In genomic region chr1:17168480-17168878, GRCh38 we compare ENCODE assay signal across 16 cellular contexts. TPM values are rescaled to one million over a fixed set of nuclear protein-coding genes. Genes with fewer than 3 reads are reported as not detected.
DNase-seq lines count a peak whose midpoint lies in the region; ATAC-seq, FAIRE-seq and TF ChIP-seq lines count a peak whose summit lies in the region.
"Had no signal": no experiment of that assay in that cellular context is flagged by ENCODE, and none has a peak within 500 bp of the region (broad histone marks: within the 10 kb centered on the region; RNA-seq: fewer than 3 reads in every experiment).

No MANE protein-coding gene starts in this region.

- peaks cover 33% of the 10 kb centered on the region for H3K4me1 ChIP-seq in mesodermal cell (ENCODE audit: control insufficient read depth, insufficient read depth, low read length, poor library complexity, severe bottlenecking)
- H3K4me1 ChIP-seq: parathyroid adenoma, Peyer's patch had no signal

- no peak for ATAC-seq in activated naive CD8-positive, alpha-beta T cell treated with anti-CD3 and anti-CD28 coated beads, Interleukin-2, amount 50 U/mL, for 24 hours

- no peaks in the 10 kb centered on the region for H3K27me3 ChIP-seq in bronchial epithelial cell (ENCODE audit: control insufficient read depth, insufficient read depth, low read length)
- H3K27me3 ChIP-seq: Peyer's patch had no signal

- H3K9me3 ChIP-seq in mesodermal cell (ENCODE audit: control insufficient read depth, low read length), result no peaks in the 10 kb centered on the region
- H3K9me3 ChIP-seq: Peyer's patch had no signal

- no peaks in the 10 kb centered on the region for H3K9me3 Mint-ChIP-seq in T-helper 2 cell treated with Interferon-gamma antibody and Interleukin-4, amounts not matched to agents 5 μg/mL and 100 μg/mL, for 36 hours
- no peaks in the 10 kb centered on the region for H3K9me3 Mint-ChIP-seq in activated naive CD8-positive, alpha-beta T cell treated with anti-CD3 and anti-CD28 coated beads, Interleukin-2, amount 50 U/mL, for 24 hours
- H3K9me3 Mint-ChIP-seq: activated naive CD8-positive, alpha-beta T cell treated with anti-CD3 and anti-CD28 coated beads for 36 hours had no signal

- TF ChIP-seq CTCF in bronchial epithelial cell (IDR thresholded peaks at IDR 0.05; ENCODE audit: insufficient read depth, low read length, severe bottlenecking), result no peak

- H3K36me3 Mint-ChIP-seq in T-helper 2 cell treated with Interferon-gamma antibody and Interleukin-4, amounts not matched to agents 5 μg/mL and 100 μg/mL, for 36 hours (ENCODE audit: low read depth), result no peaks in the 10 kb centered on the region
- H3K36me3 Mint-ChIP-seq in activated naive CD8-positive, alpha-beta T cell treated with anti-CD3 and anti-CD28 coated beads, Interleukin-2, amount 50 U/mL, for 24 hours (ENCODE audit: low read depth), result no peaks in the 10 kb centered on the region
- H3K36me3 Mint-ChIP-seq: activated naive CD8-positive, alpha-beta T cell treated with anti-CD3 and anti-CD28 coated beads for 36 hours had no signal

- no peaks in the 10 kb centered on the region for H3K4me1 Mint-ChIP-seq in T-helper 2 cell treated with Interferon-gamma antibody and Interleukin-4, amounts not matched to agents 5 μg/mL and 100 μg/mL, for 36 hours (ENCODE audit: low read depth)
- no peaks in the 10 kb centered on the region for H3K4me1 Mint-ChIP-seq in activated naive CD8-positive, alpha-beta T cell treated with anti-CD3 and anti-CD28 coated beads, Interleukin-2, amount 50 U/mL, for 24 hours
- H3K4me1 Mint-ChIP-seq: activated naive CD8-positive, alpha-beta T cell treated with anti-CD3 and anti-CD28 coated beads for 36 hours had no signal

- no peak for FAIRE-seq in bronchial epithelial cell (lab: Jason Lieb, UNC)

- DNase-seq in AG20443 (ENCODE audit: low spot score) (peak; percentile 74), NCI-H226 (peak; percentile 24), bronchial epithelial cell (ENCODE audit: low read depth) (peak; percentile 21), NCI-H446 treated with DMSO at 0.1 percent for 48 hours (lab: John Stamatoyannopoulos, UW) (no peak), NCI-H510A treated with DMSO at 0.1 percent for 48 hours (lab: John Stamatoyannopoulos, UW) (no peak)
- DNase-seq in T-helper 2 cell treated with Interferon-gamma antibody and Interleukin-4, amounts not matched to agents 5 μg/mL and 100 μg/mL, for 36 hours (ENCODE audit: low spot score), result no peak
- no peak for DNase-seq in activated naive CD8-positive, alpha-beta T cell treated with anti-CD3 and anti-CD28 coated beads, Interleukin-2, amount 50 U/mL, for 24 hours
- DNase-seq: activated naive CD8-positive, alpha-beta T cell treated with anti-CD3 and anti-CD28 coated beads for 36 hours; GDM1; hippocampal formation; Peyer's patch; stimulated activated CD4-positive, alpha-beta T cell treated with anti-CD3 and anti-CD28 coated beads, Interleukin-1b, Interleukin-23, amount 100 ng/mL, for 48 hours had no signal

- H3K27ac ChIP-seq in mesodermal cell (ENCODE audit: low read depth, low read length, severe bottlenecking), result peak overlapping the region; percentile 66
- H3K27ac ChIP-seq: C4-2B, parathyroid adenoma, Peyer's patch had no signal

- no peak overlapping the region for H3K4me3 Mint-ChIP-seq in T-helper 2 cell treated with Interferon-gamma antibody and Interleukin-4, amounts not matched to agents 5 μg/mL and 100 μg/mL, for 36 hours
- H3K4me3 Mint-ChIP-seq in activated naive CD8-positive, alpha-beta T cell treated with anti-CD3 and anti-CD28 coated beads, Interleukin-2, amount 50 U/mL, for 24 hours, result no peak overlapping the region
- H3K4me3 Mint-ChIP-seq: activated naive CD8-positive, alpha-beta T cell treated with anti-CD3 and anti-CD28 coated beads for 36 hours had no signal

- H3K36me3 ChIP-seq in bronchial epithelial cell (ENCODE audit: control insufficient read depth, insufficient read depth, low read length), result no peaks in the 10 kb centered on the region
- no peaks in the 10 kb centered on the region for H3K36me3 ChIP-seq in mesodermal cell (ENCODE audit: control insufficient read depth, insufficient read depth, low read length)
- H3K36me3 ChIP-seq: Peyer's patch had no signal

- H3K4me3 ChIP-seq in bronchial epithelial cell (ENCODE audit: low read depth, low read length) (no peak overlapping the region), mesodermal cell (ENCODE audit: extremely low read depth, insufficient read depth, low read length, poor library complexity, severe bottlenecking) (no peak overlapping the region)
- H3K4me3 ChIP-seq: lung, Peyer's patch had no signal

- WGBS in mesodermal cell (ENCODE audit: insufficient coverage in 2 of 2), 2 experiments, result 83 to 88% methylated on average over 2 of the region's 4 CpGs

- no peak overlapping the region for H3K27ac Mint-ChIP-seq in T-helper 2 cell treated with Interferon-gamma antibody and Interleukin-4, amounts not matched to agents 5 μg/mL and 100 μg/mL, for 36 hours
- H3K27ac Mint-ChIP-seq in activated naive CD8-positive, alpha-beta T cell treated with anti-CD3 and anti-CD28 coated beads, Interleukin-2, amount 50 U/mL, for 24 hours, result no peak overlapping the region
- H3K27ac Mint-ChIP-seq: activated naive CD8-positive, alpha-beta T cell treated with anti-CD3 and anti-CD28 coated beads for 36 hours had no signal

- peaks cover 5% of the 10 kb centered on the region for H3K27me3 Mint-ChIP-seq in T-helper 2 cell treated with Interferon-gamma antibody and Interleukin-4, amounts not matched to agents 5 μg/mL and 100 μg/mL, for 36 hours (ENCODE audit: low read depth)
- H3K27me3 Mint-ChIP-seq in activated naive CD8-positive, alpha-beta T cell treated with anti-CD3 and anti-CD28 coated beads, Interleukin-2, amount 50 U/mL, for 24 hours, result peaks cover 11% of the 10 kb centered on the region

RNA-seq across cellular contexts. Expression of gene PADI1, which starts 36.4 kb away (rescaled TPM):
- 11.8 and 32.8 TPM in 2 replicates for total RNA-seq in bronchial epithelial cell
- 0.33 TPM for polyA plus RNA-seq in mesodermal cell (2013, experiment 1 of 2)
- polyA plus RNA-seq in mesodermal cell (2013, experiment 2 of 2), result 0.25 TPM
- total RNA-seq: activated naive CD8-positive, alpha-beta T cell treated with anti-CD3 and anti-CD28 coated beads for 36 hours; lung; Peyer's patch had no signal

RNA-seq across cellular contexts. Expression of gene PADI2, which starts 49.2 kb away (rescaled TPM):
- total RNA-seq in bronchial epithelial cell, result 1.0 and 1.3 TPM in 2 replicates
- 0.29 TPM for polyA plus RNA-seq in mesodermal cell (2013, experiment 1 of 2)
- 0.46 TPM for polyA plus RNA-seq in mesodermal cell (2013, experiment 2 of 2)

Comparison
In these comparisons a context has a peak if more than half of its experiments do, and no peak if none do; other contexts are left out.
1. DNase-seq: peak in AG20443 (single experiment), NCI-H226 (single experiment) and bronchial epithelial cell (single experiment); none in T-helper 2 cell treated with Interferon-gamma antibody and Interleukin-4, amounts not matched to agents 5 μg/mL and 100 μg/mL, for 36 hours (single experiment), NCI-H446 treated with DMSO at 0.1 percent for 48 hours (single experiment), NCI-H510A treated with DMSO at 0.1 percent for 48 hours (single experiment) and activated naive CD8-positive, alpha-beta T cell treated with anti-CD3 and anti-CD28 coated beads, Interleukin-2, amount 50 U/mL, for 24 hours (single experiment).